7 cellular contexts compared by ENCODE assay signal in genomic region chr16:1596516-1596915, GRCh38.
"Had no signal": no experiment of that assay in that cellular context is flagged by ENCODE, and none has a peak within 500 bp of the region (broad histone marks: within the 10 kb centered on the region; RNA-seq: fewer than 3 reads in every experiment).

No MANE protein-coding gene starts in this region.

- H3K27ac Mint-ChIP-seq: HFFc6 had no signal

- H2AFZ ChIP-seq: GM23248 had no signal

- H3K4me3 Mint-ChIP-seq: HFFc6 had no signal

- H3K9me3 Mint-ChIP-seq: HFFc6 had no signal

- DNase-seq: GM23248, GOT3, H7, HFFc6 had no signal

- H3K9me3 ChIP-seq: HAP-1 had no signal

- H3K9ac ChIP-seq: GM23248 had no signal

- H3K36me3 ChIP-seq: HAP-1 had no signal

- ATAC-seq: K562 had no signal

- H3K27ac ChIP-seq: GM23248, HL-60 had no signal

- H3K4me3 ChIP-seq: GM23248, HAP-1, K562 had no signal

- H3K4me1 ChIP-seq: HAP-1 had no signal
